10 cellular contexts compared by ENCODE assay signal in the genomic region with DNA sequence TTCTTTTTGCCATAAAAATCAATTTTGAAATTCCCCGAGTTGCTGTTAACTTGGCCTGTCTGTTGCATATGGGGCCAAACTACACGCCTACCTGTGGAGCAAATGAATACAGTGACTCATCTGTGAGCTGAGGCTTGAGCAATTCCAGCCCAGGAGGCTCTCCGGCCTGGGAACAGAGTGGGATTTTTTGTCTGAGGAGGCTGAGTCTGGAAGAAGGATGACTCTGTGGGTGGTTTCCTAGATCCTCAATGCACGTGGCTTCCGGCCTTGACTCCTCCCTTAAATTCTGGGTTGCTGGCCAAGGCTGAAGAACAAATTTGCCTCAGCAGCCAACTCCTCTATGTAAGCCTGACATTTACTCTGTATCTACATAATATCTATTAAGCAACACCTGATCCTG.
A peak's percentile ranks its signal among the peaks of the same experiment; 100 is the strongest.
DNase-seq lines count a peak whose midpoint lies in the region; TF ChIP-seq lines count a peak whose summit lies in the region.
"Had no signal": no experiment of that assay in that cellular context is flagged by ENCODE, and none has a peak within 500 bp of the region (broad histone marks: within the 10 kb centered on the region; RNA-seq: fewer than 3 reads in every experiment).

No MANE protein-coding gene starts in this region.

- H3K4me3 Mint-ChIP-seq in H9, result no peak overlapping the region

- H3K9ac ChIP-seq in Karpas-422 (ENCODE audit: low read length) (peak overlapping the region; percentile 55), H9 (ENCODE audit: extremely low read depth, insufficient read length, low read length) (no peak overlapping the region), MM.1S (ENCODE audit: low read length) (no peak overlapping the region)

- H2AK5ac ChIP-seq in H9 (ENCODE audit: insufficient read length, low read length), result no peak overlapping the region

- H4K5ac ChIP-seq in H9 (ENCODE audit: insufficient read length, low read depth, low read length), result no peak overlapping the region

- no peaks in the 10 kb centered on the region for H3K4me1 Mint-ChIP-seq in H9

- no peaks in the 10 kb centered on the region for H3F3A ChIP-seq in MM.1S (ENCODE audit: insufficient read depth, low read length)

- H3K14ac ChIP-seq in H9 (ENCODE audit: insufficient read depth, low read length), result no peak overlapping the region

- no peak overlapping the region for H3T11ph ChIP-seq in H9 (ENCODE audit: low read length)

- H2BK20ac ChIP-seq in H9 (ENCODE audit: low read depth, low read length, poor library complexity, severe bottlenecking), result no peak overlapping the region

- no peak overlapping the region for H2BK5ac ChIP-seq in H9 (ENCODE audit: insufficient read length, low read length)

- H3K79me1 ChIP-seq in H9 (ENCODE audit: insufficient read depth, low read depth, low read length, poor library complexity, severe bottlenecking), result no peaks in the 10 kb centered on the region

- H4K20me1 ChIP-seq in Karpas-422 (ENCODE audit: insufficient read depth, low read depth, low read length), result no peaks in the 10 kb centered on the region
- no peaks in the 10 kb centered on the region for H4K20me1 ChIP-seq in H9 (ENCODE audit: control insufficient read depth, insufficient read depth, insufficient read length)
- no peaks in the 10 kb centered on the region for H4K20me1 ChIP-seq in MM.1S (ENCODE audit: insufficient read depth, low read length)

- H3K36me3 Mint-ChIP-seq in H9 (ENCODE audit: insufficient read depth in 1 of 3, low read depth in 3 of 3), result peaks cover 0 to 3% (median 2%) of the 10 kb centered on the region in 3 experiments; a peak in 4 of 7 replicates

- no peak overlapping the region for H3K4ac ChIP-seq in H9 (ENCODE audit: low read depth, low read length)

- no peak overlapping the region for H4K8ac ChIP-seq in H9 (replicated peaks; ENCODE audit: insufficient read length, low read depth, low read length)

- no peaks in the 10 kb centered on the region for H3K27me3 ChIP-seq in Karpas-422 (ENCODE audit: low read length)
- H3K27me3 ChIP-seq in H9 (ENCODE audit: insufficient read depth, low read length), result no peaks in the 10 kb centered on the region
- no peaks in the 10 kb centered on the region for H3K27me3 ChIP-seq in MM.1S (replicated peaks; ENCODE audit: insufficient read depth, low read length)

- H2BK12ac ChIP-seq in H9 (ENCODE audit: insufficient read length, low read depth, low read length), result no peak overlapping the region

- no peak overlapping the region for H3K23ac ChIP-seq in H9 (ENCODE audit: insufficient read length, low read depth, low read length)

- H2AFZ ChIP-seq in Karpas-422 (ENCODE audit: low read length) (peak overlapping the region; percentile 40; the same call in 1 of the 2 replicates), H9 (ENCODE audit: low read length) (no peak overlapping the region), MM.1S (ENCODE audit: low read length) (no peak overlapping the region)

- no peak overlapping the region for H2BK15ac ChIP-seq in H9 (ENCODE audit: low read depth, low read length)

- DNase-seq in A172 (ENCODE audit: low spot score), result peak; percentile 73
- DNase-seq in Karpas-422, result peak; percentile 63
- DNase-seq in epithelial cell of prostate (ENCODE audit: low read depth, low spot score), result peak; percentile 76
- DNase-seq in mucosa of gallbladder (ENCODE audit: low spot score), result peak; percentile 47
- DNase-seq in H9, result no peak
- DNase-seq in stimulated activated CD4-positive, alpha-beta T cell treated with anti-CD3 and anti-CD28 coated beads, Interleukin-15, amount 100 ng/mL, for 24 hours, result no peak
- no peak for DNase-seq in NCI-H1105 (lab: John Stamatoyannopoulos, UW)
- DNase-seq in MM.1S, result no peak
- DNase-seq: Kasumi-1, RPMI8226 had no signal

- TF ChIP-seq CTCF in H9 (conservative IDR thresholded peaks at IDR 0.05) (no peak), MM.1S (IDR thresholded peaks at IDR 0.05; ENCODE audit: low read length) (no peak)

- H3K79me2 ChIP-seq in Karpas-422 (ENCODE audit: low read length), result no peaks in the 10 kb centered on the region
- no peaks in the 10 kb centered on the region for H3K79me2 ChIP-seq in H9 (ENCODE audit: insufficient read depth, low read length)
- no peaks in the 10 kb centered on the region for H3K79me2 ChIP-seq in MM.1S (ENCODE audit: low read length)

- H3K27ac ChIP-seq in Karpas-422 (ENCODE audit: low read length), result peak overlapping the region; percentile 93
- peak overlapping the region; percentile 83 for H3K27ac ChIP-seq in epithelial cell of prostate
- no peak overlapping the region for H3K27ac ChIP-seq in H9 (ENCODE audit: insufficient read length, low read depth, low read length)
- H3K27ac ChIP-seq in MM.1S (ENCODE audit: low read length), result no peak overlapping the region

- H3K18ac ChIP-seq in H9 (ENCODE audit: insufficient read length, low read depth, low read length), result no peak overlapping the region

- H3K9me3 Mint-ChIP-seq in H9, result peaks cover 5 to 6% of the 10 kb centered on the region in 2 experiments; a peak in 4 of 5 replicates

- H3K4me1 ChIP-seq in Karpas-422 (ENCODE audit: low read length), result peaks cover 33% of the 10 kb centered on the region
- H3K4me1 ChIP-seq in H9 (ENCODE audit: insufficient read depth, low read length), result no peaks in the 10 kb centered on the region
- H3K4me1 ChIP-seq in MM.1S (ENCODE audit: low read length), result no peaks in the 10 kb centered on the region

- peaks cover 2% of the 10 kb centered on the region; the same call in 1 of the 2 replicates for H3K27me3 Mint-ChIP-seq in H9 (ENCODE audit: low read depth)

- WGBS in H9 (ENCODE audit: extremely low coverage, insufficient read length, low lambda C conversion rate), result no CpG with 5 or more reads among the region's 5 CpGs

- H3K36me3 ChIP-seq in Karpas-422 (ENCODE audit: insufficient read depth, low read length) (no peaks in the 10 kb centered on the region; the same call in 1 of the 2 replicates), MM.1S (replicated peaks; ENCODE audit: insufficient read depth, low read length) (no peaks in the 10 kb centered on the region)

- H3K9me3 ChIP-seq in Karpas-422 (ENCODE audit: low read length) (no peaks in the 10 kb centered on the region), H9 (ENCODE audit: control insufficient read depth, low read depth, low read length) (no peaks in the 10 kb centered on the region), MM.1S (replicated peaks; ENCODE audit: insufficient read depth, low read length) (no peaks in the 10 kb centered on the region)

- no peak overlapping the region for H2BK120ac ChIP-seq in H9 (ENCODE audit: low read depth, low read length, poor library complexity, severe bottlenecking)

- no peak overlapping the region for H3K56ac ChIP-seq in H9 (ENCODE audit: insufficient read length, low read depth, low read length)

- H3K23me2 ChIP-seq in H9 (ENCODE audit: insufficient read length, low read depth, low read length, poor library complexity, severe bottlenecking), result no peaks in the 10 kb centered on the region

- H3K9me2 ChIP-seq in Karpas-422 (replicated peaks; ENCODE audit: insufficient read depth, low read length), result no peaks in the 10 kb centered on the region
- no peaks in the 10 kb centered on the region for H3K9me2 ChIP-seq in MM.1S (replicated peaks; ENCODE audit: insufficient read depth, low read length)

- H3K4me3 ChIP-seq in Karpas-422 (ENCODE audit: low read length) (peak overlapping the region; percentile 35), MM.1S (ENCODE audit: low read length) (no peak overlapping the region)

- no peak overlapping the region for H4K91ac ChIP-seq in H9 (ENCODE audit: insufficient read length, low read depth, low read length)

- H3K27ac Mint-ChIP-seq in H9, result no peak overlapping the region

- H3K4me2 ChIP-seq in Karpas-422 (ENCODE audit: low read depth, low read length, poor library complexity, severe bottlenecking), result peak overlapping the region; percentile 79
- H3K4me2 ChIP-seq in H9 (ENCODE audit: insufficient read depth, insufficient read length, low read length), result no peak overlapping the region
- H3K4me2 ChIP-seq in MM.1S (ENCODE audit: low read depth, low read length), result no peak overlapping the region

Comparison
In these comparisons a context has a peak if more than half of its experiments do, and no peak if none do; other contexts are left out.
1. DNase-seq: peak in A172 (single experiment), Karpas-422 (single experiment), epithelial cell of prostate (single experiment) and mucosa of gallbladder (single experiment); none in H9 (single experiment), stimulated activated CD4-positive, alpha-beta T cell treated with anti-CD3 and anti-CD28 coated beads, Interleukin-15, amount 100 ng/mL, for 24 hours (single experiment), NCI-H1105 (single experiment) and MM.1S (single experiment).
2. H3K27ac ChIP-seq: peak in Karpas-422 (single experiment) and epithelial cell of prostate (single experiment); none in H9 (single experiment) and MM.1S (single experiment).